9 cellular contexts compared by ENCODE assay signal in the genomic region with DNA sequence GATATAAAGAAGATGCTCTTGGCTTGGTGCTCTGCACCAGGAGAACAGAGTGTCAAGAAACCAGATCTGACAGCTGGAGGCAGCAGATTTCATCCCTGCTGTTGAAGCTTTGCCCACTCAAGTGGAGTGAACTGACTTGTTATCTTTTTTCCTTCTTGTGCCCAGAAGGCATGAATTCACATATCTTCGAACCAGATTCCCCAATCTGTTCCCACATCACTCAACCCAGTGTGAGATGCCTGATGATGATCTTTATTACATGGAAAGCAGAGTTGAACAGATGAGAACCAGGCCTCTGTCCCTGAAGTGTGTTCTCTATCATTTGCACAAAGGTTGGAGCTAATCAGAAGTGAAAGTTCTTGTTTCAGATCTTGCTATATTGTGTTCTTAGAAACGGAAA.
"Had no signal": no experiment of that assay in that cellular context is flagged by ENCODE, and none has a peak within 500 bp of the region (broad histone marks: within the 10 kb centered on the region; RNA-seq: fewer than 3 reads in every experiment).

No MANE protein-coding gene starts in this region.

- H3K4me1 ChIP-seq: HAP-1 had no signal

- H3K4me1 Mint-ChIP-seq: IgD-negative memory B cell had no signal

- H3K4me3 Mint-ChIP-seq: HFFc6, IgD-negative memory B cell had no signal

- H2AFZ ChIP-seq: GM23248 had no signal

- H3K9me3 ChIP-seq: HAP-1 had no signal

- H3K9me3 Mint-ChIP-seq: HFFc6 had no signal

- H3K27me3 Mint-ChIP-seq: IgD-negative memory B cell had no signal

- H3K36me3 Mint-ChIP-seq: IgD-negative memory B cell had no signal

- H3K27ac ChIP-seq: GM23248, HL-60 had no signal

- H3K4me3 ChIP-seq: GM23248, HAP-1 had no signal

- ATAC-seq: HCT116, HepG2 had no signal

- H3K36me3 ChIP-seq: HAP-1 had no signal

- H3K27ac Mint-ChIP-seq: HFFc6, IgD-negative memory B cell had no signal

- DNase-seq: GM23248, GOT3, H7, HFFc6 had no signal

- H3K9ac ChIP-seq: GM23248 had no signal
